8 cellular contexts compared by ENCODE assay signal in genomic region chr20:36491901-36492617, GRCh38. TPM values are rescaled to one million over a fixed set of nuclear protein-coding genes. Genes with fewer than 3 reads are reported as not detected.
DNase-seq lines count a peak whose midpoint lies in the region; ATAC-seq and TF ChIP-seq lines count a peak whose summit lies in the region.

No MANE protein-coding gene starts in this region.

- TF ChIP-seq POLR2A in gastroesophageal sphincter (IDR thresholded peaks at IDR 0.05): no peak

- H3K4me3 ChIP-seq in MG63 (no peak overlapping the region), gastroesophageal sphincter (no peak overlapping the region)

- TF ChIP-seq EP300 in gastroesophageal sphincter (IDR thresholded peaks at IDR 0.05): no peak

- 10 to 18% methylated on average over 2 to 6 of the region's 8 CpGs for WGBS in gastroesophageal sphincter (ENCODE audit: low coverage in 1 of 2), 2 donors

- ATAC-seq in gastroesophageal sphincter (peak; percentile 15), GM21737 (IDR thresholded peaks at IDR 0.05; ENCODE audit: unreplicated experiment) (no peak)

- peak overlapping the region; percentile 7 to 84 (median 78) for H3K27ac ChIP-seq in gastroesophageal sphincter

- TF ChIP-seq CTCF in gastroesophageal sphincter (IDR thresholded peaks at IDR 0.05): no peak

- H3K9me3 ChIP-seq in MG63 (no peaks in the 10 kb centered on the region), gastroesophageal sphincter (no peaks in the 10 kb centered on the region)

- no peaks in the 10 kb centered on the region for H3K27me3 ChIP-seq in MG63
- H3K27me3 ChIP-seq in gastroesophageal sphincter: no peaks in the 10 kb centered on the region

- DNase-seq in CD1c-positive myeloid dendritic cell (ENCODE audit: extremely low spot score): peak; percentile 45
- peak; percentile 50 for DNase-seq in MG63
- peak; percentile 52 for DNase-seq in activated T-cell treated with anti-CD3 and anti-CD28 coated beads, Interleukin-2, amount 50 U/mL, for 1 hour
- peak; percentile 28 to 47 for DNase-seq in stimulated activated CD4-positive, alpha-beta T cell treated with anti-CD3 and anti-CD28 coated beads, Interleukin-4, amount 100 ng/mL, for 4 hours
- no peak for DNase-seq in NCI-H1694 (lab: John Stamatoyannopoulos, UW)
- no peak for DNase-seq in NCI-H82 (lab: John Stamatoyannopoulos, UW)

- H3K4me1 ChIP-seq in gastroesophageal sphincter: peaks cover 0 to 91% (median 25%) of the 10 kb centered on the region in 3 donors

- peaks cover 74% of the 10 kb centered on the region for H3K36me3 ChIP-seq in MG63
- H3K36me3 ChIP-seq in gastroesophageal sphincter: peaks cover 0 to 15% of the 10 kb centered on the region in 2 donors

RNA-seq across cellular contexts. Expression of gene MYL9, which starts 49.3 kb away (rescaled TPM):
- 1.3 TPM in 1 of 2 replicates, not detected in the other for total RNA-seq in MG63 (2014; rRNA removed; shearing (Covaris generic); ENCODE audit: low replicate concordance)
- 1,000 to 10,000 TPM; 1,087 to 2,842 (median 1,707) TPM for total RNA-seq in gastroesophageal sphincter

Comparison
In these comparisons a context has a peak if more than half of its experiments do, and no peak if none do; other contexts are left out.
1. DNase-seq: peak in CD1c-positive myeloid dendritic cell (single experiment), MG63 (single experiment), activated T-cell treated with anti-CD3 and anti-CD28 coated beads, Interleukin-2, amount 50 U/mL, for 1 hour (single experiment) and stimulated activated CD4-positive, alpha-beta T cell treated with anti-CD3 and anti-CD28 coated beads, Interleukin-4, amount 100 ng/mL, for 4 hours (2 of 2); none in NCI-H1694 (single experiment) and NCI-H82 (single experiment).
2. RNA of gene MYL9, which starts 49.3 kb away (total RNA-seq): 1,087 to 2,842 TPM in gastroesophageal sphincter; 1.3 TPM in MG63; every median in the first group is over 100 times any median in the second.